ENCODE assay signal across 11 cellular contexts in genomic region chr3:5638550-5638949, GRCh38.
"Had no signal": no experiment of that assay in that cellular context is flagged by ENCODE, and none has a peak within 500 bp of the region (broad histone marks: within the 10 kb centered on the region; RNA-seq: fewer than 3 reads in every experiment).

No MANE protein-coding gene starts in this region.

- H2AFZ ChIP-seq: GM23248, GM23338 had no signal

- DNase-seq: GM23248, GOT3, H7, H9, HCEC 1CT, HFFc6 had no signal

- H3K4me3 ChIP-seq: GM23248, GM23338, HAP-1 had no signal

- H3K4me2 ChIP-seq: GM23338 had no signal

- H3K27ac ChIP-seq: GM23248 had no signal

- ATAC-seq: GM23338, HCT116 had no signal

- H3K4me1 ChIP-seq: HAP-1 had no signal

- FAIRE-seq: H1, H54 had no signal

- H3K9me3 ChIP-seq: HAP-1 had no signal

- H3K36me3 ChIP-seq: HAP-1 had no signal

- H3K9ac ChIP-seq: GM23248 had no signal
